Comparison of ENCODE assay signal across 15 cellular contexts in genomic region chr2:168738057-168738456, GRCh38.
DNase-seq lines count a peak whose midpoint lies in the region; ATAC-seq, FAIRE-seq and TF ChIP-seq lines count a peak whose summit lies in the region.
"Had no signal": no experiment of that assay in that cellular context is flagged by ENCODE, and none has a peak within 500 bp of the region (broad histone marks: within the 10 kb centered on the region; RNA-seq: fewer than 3 reads in every experiment).

No MANE protein-coding gene starts in this region.

- FAIRE-seq in endothelial cell of umbilical vein (lab: Jason Lieb, UNC) (peak; percentile 59), HepG2 (lab: Jason Lieb, UNC) (no peak)

- TF ChIP-seq POLR2A in endothelial cell of umbilical vein (IDR thresholded peaks at IDR 0.05; ENCODE audit: low read depth, low read length) (no peak), HepG2 (IDR thresholded peaks at IDR 0.05; ENCODE audit: insufficient read depth in 1 of 2, low read depth in 2 of 2, low read length in 2 of 2) (no peak)

- peak overlapping the region; percentile 60 for H3K27ac Mint-ChIP-seq in nephron progenitor cell
- H3K27ac Mint-ChIP-seq: activated CD8-positive, alpha-beta memory T cell treated with anti-CD3 and anti-CD28 coated beads, Interleukin-2, amount 10 ng/mL, durations not matched to agents 7 days and 5 days; nephron; type B pancreatic cell had no signal

- no peak for TF ChIP-seq EP300 in HepG2 (IDR thresholded peaks at IDR 0.05; ENCODE audit: low read depth in 2 of 2, low read length in 2 of 2)
- TF ChIP-seq EP300 in HepG2 (CRISPR knock-in tag; IDR thresholded peaks at IDR 0.05; ENCODE audit: borderline replicate concordance), result no peak

- H3K4me3 Mint-ChIP-seq in nephron progenitor cell, result no peak overlapping the region
- H3K4me3 Mint-ChIP-seq: activated CD8-positive, alpha-beta memory T cell treated with anti-CD3 and anti-CD28 coated beads, Interleukin-2, amount 10 ng/mL, durations not matched to agents 7 days and 5 days; CD14-positive monocyte; nephron; type B pancreatic cell had no signal

- TF ChIP-seq CTCF in RWPE1 (conservative IDR thresholded peaks at IDR 0.05; ENCODE audit: low read depth) (no peak), endothelial cell of umbilical vein (IDR thresholded peaks at IDR 0.05; ENCODE audit: extremely low read depth in 1 of 2, insufficient read depth in 1 of 2, low read depth in 1 of 2, low read length in 2 of 2) (no peak), nephron progenitor cell (IDR thresholded peaks at IDR 0.05) (no peak), HepG2 (CRISPR knock-in tag; IDR thresholded peaks at IDR 0.05) (no peak)

- 100% methylated on average over 1 of the region's 1 CpG for WGBS in HepG2 (ENCODE audit: low lambda C conversion rate)

- H3K27me3 ChIP-seq in endothelial cell of umbilical vein (ENCODE audit: control insufficient read depth in 2 of 2, insufficient read depth in 2 of 2, low read length in 2 of 2) (no peaks in the 10 kb centered on the region), HepG2 (ENCODE audit: control insufficient read depth in 1 of 2, insufficient read depth in 2 of 2, low read length in 2 of 2) (no peaks in the 10 kb centered on the region)

- H3K9me3 ChIP-seq in endothelial cell of umbilical vein (replicated peaks; ENCODE audit: control insufficient read depth, insufficient read depth, low read length) (no peaks in the 10 kb centered on the region), HepG2 (ENCODE audit: low read length) (no peaks in the 10 kb centered on the region)

- no peaks in the 10 kb centered on the region for H3K9me3 Mint-ChIP-seq in nephron progenitor cell
- H3K9me3 Mint-ChIP-seq: CD14-positive monocyte, nephron, type B pancreatic cell had no signal

- H4K20me1 ChIP-seq in endothelial cell of umbilical vein (replicated peaks; ENCODE audit: control insufficient read depth, extremely low read depth, insufficient read depth, low read length) (no peaks in the 10 kb centered on the region), HepG2 (ENCODE audit: insufficient read depth, low read length) (no peaks in the 10 kb centered on the region)

- POLR2A ChIA-PET in RWPE1 (lab: Yijun Ruan, JAX; ENCODE audit: low non-redundant PET) (no interaction called here), endothelial cell of umbilical vein (lab: Charles Lee) (no interaction called here), HepG2 (lab: Yijun Ruan, JAX) (no interaction called here)

- H3K4me1 Mint-ChIP-seq in nephron progenitor cell, result peaks cover 5% of the 10 kb centered on the region
- H3K4me1 Mint-ChIP-seq: activated CD8-positive, alpha-beta memory T cell treated with anti-CD3 and anti-CD28 coated beads, Interleukin-2, amount 10 ng/mL, durations not matched to agents 7 days and 5 days; CD14-positive monocyte had no signal

- H3K9ac ChIP-seq in endothelial cell of umbilical vein (replicated peaks; ENCODE audit: extremely low read depth, insufficient read depth, low read length) (no peak overlapping the region), HepG2 (ENCODE audit: insufficient read depth, low read depth, low read length) (no peak overlapping the region)

- no peaks in the 10 kb centered on the region for H3K4me1 ChIP-seq in endothelial cell of umbilical vein (ENCODE audit: control insufficient read depth, extremely low read depth, insufficient read depth, low read length)
- H3K4me1 ChIP-seq in HepG2 (ENCODE audit: insufficient read depth, low read length), result no peaks in the 10 kb centered on the region

- intact Hi-C loops in endothelial cell of umbilical vein (cut with micrococcal nuclease), result no loop called here
- intact Hi-C loops in HepG2 (cut with micrococcal nuclease; ENCODE audit: unreplicated experiment), result no loop called here

- H3K4me2 ChIP-seq in endothelial cell of umbilical vein (ENCODE audit: insufficient read depth, low read length), result no peak overlapping the region
- no peak overlapping the region for H3K4me2 ChIP-seq in HepG2 (ENCODE audit: low read depth, low read length)

- H3K79me2 ChIP-seq in endothelial cell of umbilical vein (ENCODE audit: control insufficient read depth, insufficient read depth, low read length) (no peaks in the 10 kb centered on the region), HepG2 (ENCODE audit: insufficient read depth, low read length) (no peaks in the 10 kb centered on the region)

- in situ Hi-C loops in HepG2 (cut with HindIII; ENCODE audit: extremely low pct_ligation_motif_present, low pct_unique_long_range_greater_than_20kb), result no loop called here

- no peak for TF ChIP-seq RAD21 in HepG2 (CRISPR knock-in tag; IDR thresholded peaks at IDR 0.05)

- no TSS peak for BruUV-seq in endothelial cell of umbilical vein (replicated peaks; lab: Mats Ljungman, UMichigan)
- no TSS peak for BruUV-seq in HepG2 (replicated peaks; lab: Mats Ljungman, UMichigan)

- H3K27ac ChIP-seq in RWPE1 (no peak overlapping the region), endothelial cell of umbilical vein (ENCODE audit: insufficient read depth, low read depth, low read length) (no peak overlapping the region), HepG2 (ENCODE audit: extremely low read length, insufficient read depth, low read length) (no peak overlapping the region)

- H3K36me3 Mint-ChIP-seq in nephron progenitor cell (ENCODE audit: low read depth), result peaks cover 11% of the 10 kb centered on the region
- H3K36me3 Mint-ChIP-seq: activated CD8-positive, alpha-beta memory T cell treated with anti-CD3 and anti-CD28 coated beads, Interleukin-2, amount 10 ng/mL, durations not matched to agents 7 days and 5 days had no signal

- H3K36me3 ChIP-seq in endothelial cell of umbilical vein (ENCODE audit: control insufficient read depth in 2 of 2, extremely low read depth in 1 of 2, insufficient read depth in 2 of 2, low read length in 2 of 2) (no peaks in the 10 kb centered on the region), HepG2 (replicated peaks in 1 of 2; ENCODE audit: control insufficient read depth in 1 of 2, insufficient read depth in 2 of 2, low read length in 2 of 2) (no peaks in the 10 kb centered on the region; a peak in 1 of 5 replicates)

- dilution Hi-C loops in endothelial cell of umbilical vein (cut with MboI; ENCODE audit: extremely low pct_ligation_motif_present, low sequenced_read_pairs), result no loop called here

- DNase-seq in LHCN-M2 (ENCODE audit: low read depth), result peak; percentile 26
- DNase-seq in RWPE1 (ENCODE audit: low spot score), result peak; percentile 15
- peak; percentile 24 for DNase-seq in endothelial cell of umbilical vein (ENCODE audit: low read depth, low spot score)
- DNase-seq in nephron progenitor cell, result no peak
- DNase-seq in middle frontal gyrus (ENCODE audit: extremely low spot score, low spot score), result no peak
- no peak for DNase-seq in HepG2 (ENCODE audit: low spot score)
- DNase-seq: activated CD8-positive, alpha-beta memory T cell treated with anti-CD3 and anti-CD28 coated beads, Interleukin-2, amount 10 ng/mL, durations not matched to agents 7 days and 5 days; activated naive CD4-positive, alpha-beta T cell treated with anti-CD3 and anti-CD28 coated beads, Interleukin-2, amount 50 U/mL, for 16 hours; MM.1S; right cardiac atrium; stimulated activated CD4-positive, alpha-beta T cell treated with anti-CD3 and anti-CD28 coated beads, Interleukin-2, amount 100 ng/mL, for 24 hours had no signal

- H3K27me3 Mint-ChIP-seq in nephron progenitor cell (ENCODE audit: low read depth, poor library complexity), result peaks cover 4% of the 10 kb centered on the region
- H3K27me3 Mint-ChIP-seq: activated CD8-positive, alpha-beta memory T cell treated with anti-CD3 and anti-CD28 coated beads, Interleukin-2, amount 10 ng/mL, durations not matched to agents 7 days and 5 days; type B pancreatic cell had no signal

- H2AFZ ChIP-seq in endothelial cell of umbilical vein (ENCODE audit: low read depth, low read length), result no peak overlapping the region
- H2AFZ ChIP-seq in HepG2 (ENCODE audit: low read length), result no peak overlapping the region

- ATAC-seq in HG03196 (IDR thresholded peaks at IDR 0.05; ENCODE audit: unreplicated experiment) (no peak), HepG2 (no peak)
- ATAC-seq: activated CD8-positive, alpha-beta memory T cell treated with anti-CD3 and anti-CD28 coated beads, Interleukin-2, amount 10 ng/mL, durations not matched to agents 7 days and 5 days had no signal

- no peak overlapping the region for H3K4me3 ChIP-seq in endothelial cell of umbilical vein (replicated peaks in 1 of 3; ENCODE audit: insufficient read depth in 1 of 3, low read depth in 1 of 3, low read length in 3 of 3)
- H3K4me3 ChIP-seq in HepG2 (replicated peaks in 1 of 3; ENCODE audit: insufficient read depth in 1 of 3, low read depth in 2 of 3, low read length in 3 of 3), result no peak overlapping the region

- CTCF ChIA-PET in RWPE1 (lab: Yijun Ruan, JAX), result no interaction called here
- CTCF ChIA-PET in endothelial cell of umbilical vein (lab: Charles Lee), result interaction anchor here (0.6 to 0.9 kb wide), 4 partner anchors 21 to 391 kb away, joined by 3 to 5 read pairs (median 4); no protein-coding TSS in a partner anchor
- CTCF ChIA-PET in HepG2 (lab: Yijun Ruan, JAX; ENCODE audit: low intra/inter-chr PET ratio, low total read pairs), result no interaction called here

- no peaks in the 10 kb centered on the region for H3K9me1 ChIP-seq in endothelial cell of umbilical vein (replicated peaks; ENCODE audit: control insufficient read depth, extremely low read depth, insufficient read depth, low read length)

TF ChIP-seq in endothelial cell of umbilical vein, 7 proteins besides CTCF, POLR2A, EP300 and RAD21 (continues in another document):
- no peak for TF ChIP-seq EZH2 (IDR thresholded peaks at IDR 0.05; ENCODE audit: borderline replicate concordance, low read depth, low read length, severe bottlenecking)
- TF ChIP-seq MYC (IDR thresholded peaks at IDR 0.05; ENCODE audit: low read depth, low read length), result no peak
- TF ChIP-seq JUN (IDR thresholded peaks at IDR 0.05; ENCODE audit: borderline replicate concordance, insufficient read depth, insufficient read length, low read depth), result no peak
- TF ChIP-seq GATA2 (IDR thresholded peaks at IDR 0.05; ENCODE audit: insufficient read depth, insufficient read length, low read depth, low read length), result peak; percentile 30

TF ChIP-seq in HepG2, 621 proteins besides CTCF, POLR2A, EP300 and RAD21 (continues in another document):
- no peak for TF ChIP-seq CCDC6 (CRISPR knock-in tag; IDR thresholded peaks at IDR 0.05)
- TF ChIP-seq HDAC1 (CRISPR knock-in tag; IDR thresholded peaks at IDR 0.05), result no peak

Comparison
In these comparisons a context has a peak if more than half of its experiments do, and no peak if none do; other contexts are left out.
1. DNase-seq: peak in LHCN-M2 (single experiment), RWPE1 (single experiment) and endothelial cell of umbilical vein (single experiment); none in nephron progenitor cell (single experiment), middle frontal gyrus (single experiment) and HepG2 (single experiment).